1 cellular context compared by ENCODE assay signal in the genomic region with DNA sequence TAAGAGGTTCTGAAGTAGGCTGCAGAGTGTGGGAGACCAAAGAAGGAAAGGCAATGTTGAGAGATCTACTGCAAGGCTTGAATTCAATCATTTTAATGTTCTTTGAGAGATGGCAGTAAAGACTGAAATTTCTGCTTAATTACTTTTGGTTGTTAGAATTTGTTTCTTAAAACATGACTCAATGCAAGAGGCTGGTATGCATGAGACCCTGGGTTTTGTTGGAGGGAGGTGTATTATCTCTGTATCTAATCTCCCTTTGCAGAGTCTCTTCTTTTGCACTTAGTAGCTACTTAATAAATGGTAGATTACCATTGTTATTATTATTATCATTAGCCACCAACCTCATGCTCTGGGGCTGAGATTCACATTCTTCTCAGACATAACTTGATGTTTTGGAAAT.
TF ChIP-seq lines count a peak whose summit lies in the region.

No MANE protein-coding gene starts in this region.

TF ChIP-seq in WTC11, 78 proteins besides CTCF, POLR2A, EP300 and RAD21 (continued from another document):
- TF ChIP-seq, protein P1, sequence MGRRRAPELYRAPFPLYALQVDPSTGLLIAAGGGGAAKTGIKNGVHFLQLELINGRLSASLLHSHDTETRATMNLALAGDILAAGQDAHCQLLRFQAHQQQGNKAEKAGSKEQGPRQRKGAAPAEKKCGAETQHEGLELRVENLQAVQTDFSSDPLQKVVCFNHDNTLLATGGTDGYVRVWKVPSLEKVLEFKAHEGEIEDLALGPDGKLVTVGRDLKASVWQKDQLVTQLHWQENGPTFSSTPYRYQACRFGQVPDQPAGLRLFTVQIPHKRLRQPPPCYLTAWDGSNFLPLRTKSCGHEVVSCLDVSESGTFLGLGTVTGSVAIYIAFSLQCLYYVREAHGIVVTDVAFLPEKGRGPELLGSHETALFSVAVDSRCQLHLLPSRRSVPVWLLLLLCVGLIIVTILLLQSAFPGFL (CRISPR knock-in tag; IDR thresholded peaks at IDR 0.05; ENCODE audit: borderline replicate concordance) = no peak
- TF ChIP-seq, protein P2, sequence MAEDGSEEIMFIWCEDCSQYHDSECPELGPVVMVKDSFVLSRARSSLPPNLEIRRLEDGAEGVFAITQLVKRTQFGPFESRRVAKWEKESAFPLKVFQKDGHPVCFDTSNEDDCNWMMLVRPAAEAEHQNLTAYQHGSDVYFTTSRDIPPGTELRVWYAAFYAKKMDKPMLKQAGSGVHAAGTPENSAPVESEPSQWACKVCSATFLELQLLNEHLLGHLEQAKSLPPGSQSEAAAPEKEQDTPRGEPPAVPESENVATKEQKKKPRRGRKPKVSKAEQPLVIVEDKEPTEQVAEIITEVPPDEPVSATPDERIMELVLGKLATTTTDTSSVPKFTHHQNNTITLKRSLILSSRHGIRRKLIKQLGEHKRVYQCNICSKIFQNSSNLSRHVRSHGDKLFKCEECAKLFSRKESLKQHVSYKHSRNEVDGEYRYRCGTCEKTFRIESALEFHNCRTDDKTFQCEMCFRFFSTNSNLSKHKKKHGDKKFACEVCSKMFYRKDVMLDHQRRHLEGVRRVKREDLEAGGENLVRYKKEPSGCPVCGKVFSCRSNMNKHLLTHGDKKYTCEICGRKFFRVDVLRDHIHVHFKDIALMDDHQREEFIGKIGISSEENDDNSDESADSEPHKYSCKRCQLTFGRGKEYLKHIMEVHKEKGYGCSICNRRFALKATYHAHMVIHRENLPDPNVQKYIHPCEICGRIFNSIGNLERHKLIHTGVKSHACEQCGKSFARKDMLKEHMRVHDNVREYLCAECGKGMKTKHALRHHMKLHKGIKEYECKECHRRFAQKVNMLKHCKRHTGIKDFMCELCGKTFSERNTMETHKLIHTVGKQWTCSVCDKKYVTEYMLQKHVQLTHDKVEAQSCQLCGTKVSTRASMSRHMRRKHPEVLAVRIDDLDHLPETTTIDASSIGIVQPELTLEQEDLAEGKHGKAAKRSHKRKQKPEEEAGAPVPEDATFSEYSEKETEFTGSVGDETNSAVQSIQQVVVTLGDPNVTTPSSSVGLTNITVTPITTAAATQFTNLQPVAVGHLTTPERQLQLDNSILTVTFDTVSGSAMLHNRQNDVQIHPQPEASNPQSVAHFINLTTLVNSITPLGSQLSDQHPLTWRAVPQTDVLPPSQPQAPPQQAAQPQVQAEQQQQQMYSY (CRISPR knock-in tag; IDR thresholded peaks at IDR 0.05) = no peak
- TF ChIP-seq TP53 (CRISPR knock-in tag; IDR thresholded peaks at IDR 0.05) = no peak
- no peak for TF ChIP-seq EMX1 (CRISPR knock-in tag; IDR thresholded peaks at IDR 0.05)
- TF ChIP-seq, protein P3, sequence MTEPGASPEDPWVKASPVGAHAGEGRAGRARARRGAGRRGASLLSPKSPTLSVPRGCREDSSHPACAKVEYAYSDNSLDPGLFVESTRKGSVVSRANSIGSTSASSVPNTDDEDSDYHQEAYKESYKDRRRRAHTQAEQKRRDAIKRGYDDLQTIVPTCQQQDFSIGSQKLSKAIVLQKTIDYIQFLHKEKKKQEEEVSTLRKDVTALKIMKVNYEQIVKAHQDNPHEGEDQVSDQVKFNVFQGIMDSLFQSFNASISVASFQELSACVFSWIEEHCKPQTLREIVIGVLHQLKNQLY (CRISPR knock-in tag; IDR thresholded peaks at IDR 0.05) = no peak
- TF ChIP-seq, protein P4, sequence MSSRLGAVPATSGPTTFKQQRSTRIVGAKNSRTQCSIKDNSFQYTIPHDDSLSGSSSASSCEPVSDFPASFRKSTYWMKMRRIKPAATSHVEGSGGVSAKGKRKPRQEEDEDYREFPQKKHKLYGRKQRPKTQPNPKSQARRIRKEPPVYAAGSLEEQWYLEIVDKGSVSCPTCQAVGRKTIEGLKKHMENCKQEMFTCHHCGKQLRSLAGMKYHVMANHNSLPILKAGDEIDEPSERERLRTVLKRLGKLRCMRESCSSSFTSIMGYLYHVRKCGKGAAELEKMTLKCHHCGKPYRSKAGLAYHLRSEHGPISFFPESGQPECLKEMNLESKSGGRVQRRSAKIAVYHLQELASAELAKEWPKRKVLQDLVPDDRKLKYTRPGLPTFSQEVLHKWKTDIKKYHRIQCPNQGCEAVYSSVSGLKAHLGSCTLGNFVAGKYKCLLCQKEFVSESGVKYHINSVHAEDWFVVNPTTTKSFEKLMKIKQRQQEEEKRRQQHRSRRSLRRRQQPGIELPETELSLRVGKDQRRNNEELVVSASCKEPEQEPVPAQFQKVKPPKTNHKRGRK (CRISPR knock-in tag; IDR thresholded peaks at IDR 0.05; ENCODE audit: borderline replicate concordance) = no peak
- TF ChIP-seq ZNF396 (CRISPR knock-in tag; IDR thresholded peaks at IDR 0.05; ENCODE audit: borderline replicate concordance) = no peak
- no peak for TF ChIP-seq FOXK1 (CRISPR knock-in tag; IDR thresholded peaks at IDR 0.05)
- TF ChIP-seq, protein P5, sequence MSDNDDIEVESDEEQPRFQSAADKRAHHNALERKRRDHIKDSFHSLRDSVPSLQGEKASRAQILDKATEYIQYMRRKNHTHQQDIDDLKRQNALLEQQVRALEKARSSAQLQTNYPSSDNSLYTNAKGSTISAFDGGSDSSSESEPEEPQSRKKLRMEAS (CRISPR knock-in tag; IDR thresholded peaks at IDR 0.05) = no peak
- TF ChIP-seq, protein P6, sequence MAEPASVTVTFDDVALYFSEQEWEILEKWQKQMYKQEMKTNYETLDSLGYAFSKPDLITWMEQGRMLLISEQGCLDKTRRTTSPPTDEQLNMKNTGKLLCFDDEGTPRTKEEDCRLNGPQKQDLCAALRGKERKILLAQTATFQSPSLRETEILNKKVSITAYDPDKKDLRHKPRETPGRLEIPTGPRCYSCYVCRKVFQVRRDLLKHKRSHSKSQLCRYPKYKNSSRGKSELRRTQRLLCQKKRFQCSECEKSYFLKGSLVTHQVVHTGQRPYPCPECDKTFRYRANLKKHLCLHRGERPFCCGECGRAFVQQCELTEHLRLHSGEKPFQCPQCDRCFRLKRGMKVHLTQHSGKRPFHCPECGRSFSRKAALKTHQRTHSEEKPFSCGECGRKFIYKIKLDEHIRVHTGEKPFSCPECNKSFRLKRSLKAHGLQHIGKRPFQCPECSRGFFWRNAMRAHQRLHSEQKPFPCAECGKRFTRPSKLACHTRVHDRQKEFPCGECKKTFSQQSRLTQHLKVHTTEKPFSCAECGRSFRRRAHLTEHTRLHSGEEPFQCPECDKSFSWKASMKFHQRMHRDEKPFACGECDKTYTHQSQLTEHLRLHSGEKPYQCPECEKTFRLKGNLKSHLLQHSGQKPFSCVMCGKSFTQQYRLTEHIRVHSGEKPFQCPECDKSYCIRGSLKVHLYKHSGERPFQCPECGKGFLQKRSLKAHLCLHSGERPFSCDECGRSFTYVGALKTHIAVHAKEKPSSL (CRISPR knock-in tag; conservative IDR thresholded peaks at IDR 0.05) = no peak
- TF ChIP-seq, protein P7, sequence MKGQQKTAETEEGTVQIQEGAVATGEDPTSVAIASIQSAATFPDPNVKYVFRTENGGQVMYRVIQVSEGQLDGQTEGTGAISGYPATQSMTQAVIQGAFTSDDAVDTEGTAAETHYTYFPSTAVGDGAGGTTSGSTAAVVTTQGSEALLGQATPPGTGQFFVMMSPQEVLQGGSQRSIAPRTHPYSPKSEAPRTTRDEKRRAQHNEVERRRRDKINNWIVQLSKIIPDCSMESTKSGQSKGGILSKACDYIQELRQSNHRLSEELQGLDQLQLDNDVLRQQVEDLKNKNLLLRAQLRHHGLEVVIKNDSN (CRISPR knock-in tag; IDR thresholded peaks at IDR 0.05) = no peak
- TF ChIP-seq, protein P8, sequence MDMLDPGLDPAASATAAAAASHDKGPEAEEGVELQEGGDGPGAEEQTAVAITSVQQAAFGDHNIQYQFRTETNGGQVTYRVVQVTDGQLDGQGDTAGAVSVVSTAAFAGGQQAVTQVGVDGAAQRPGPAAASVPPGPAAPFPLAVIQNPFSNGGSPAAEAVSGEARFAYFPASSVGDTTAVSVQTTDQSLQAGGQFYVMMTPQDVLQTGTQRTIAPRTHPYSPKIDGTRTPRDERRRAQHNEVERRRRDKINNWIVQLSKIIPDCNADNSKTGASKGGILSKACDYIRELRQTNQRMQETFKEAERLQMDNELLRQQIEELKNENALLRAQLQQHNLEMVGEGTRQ (CRISPR knock-in tag; IDR thresholded peaks at IDR 0.05) = no peak
- TF ChIP-seq, protein P9, sequence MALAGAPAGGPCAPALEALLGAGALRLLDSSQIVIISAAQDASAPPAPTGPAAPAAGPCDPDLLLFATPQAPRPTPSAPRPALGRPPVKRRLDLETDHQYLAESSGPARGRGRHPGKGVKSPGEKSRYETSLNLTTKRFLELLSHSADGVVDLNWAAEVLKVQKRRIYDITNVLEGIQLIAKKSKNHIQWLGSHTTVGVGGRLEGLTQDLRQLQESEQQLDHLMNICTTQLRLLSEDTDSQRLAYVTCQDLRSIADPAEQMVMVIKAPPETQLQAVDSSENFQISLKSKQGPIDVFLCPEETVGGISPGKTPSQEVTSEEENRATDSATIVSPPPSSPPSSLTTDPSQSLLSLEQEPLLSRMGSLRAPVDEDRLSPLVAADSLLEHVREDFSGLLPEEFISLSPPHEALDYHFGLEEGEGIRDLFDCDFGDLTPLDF (CRISPR knock-in tag; IDR thresholded peaks at IDR 0.05) = no peak
- TF ChIP-seq TEAD4 (CRISPR knock-in tag; IDR thresholded peaks at IDR 0.05) = no peak
